ENCODE assay signal across 1 cellular context in the genomic region with DNA sequence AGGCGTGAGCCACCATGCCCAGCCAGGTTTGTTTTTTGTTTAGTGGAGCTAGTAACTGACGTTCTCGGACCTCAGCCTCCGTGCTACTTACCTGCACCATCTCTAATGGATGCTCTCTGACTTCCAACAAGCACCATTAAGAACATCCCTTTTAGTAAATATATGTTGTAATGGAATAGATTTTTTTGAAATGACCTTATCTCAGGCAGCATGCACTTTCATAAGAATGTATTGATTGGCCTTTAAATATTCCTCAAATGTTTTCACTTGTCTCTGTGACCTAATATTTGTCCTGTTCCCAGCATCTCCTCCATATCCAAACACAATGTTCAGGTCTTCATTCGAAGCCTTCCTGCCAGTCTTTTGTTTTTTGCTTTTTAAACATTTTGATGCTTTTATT.
A peak's percentile ranks its signal among the peaks of the same experiment; 100 is the strongest.
TF ChIP-seq lines count a peak whose summit lies in the region.

No MANE protein-coding gene starts in this region.

TF ChIP-seq in HepG2, 621 proteins besides CTCF, POLR2A, EP300 and RAD21 (continued from another document and continues in another):
- TF ChIP-seq GATAD2A (CRISPR knock-in tag; IDR thresholded peaks at IDR 0.05) (peak; percentile 94), TSC22D2 (CRISPR knock-in tag; IDR thresholded peaks at IDR 0.05; ENCODE audit: borderline replicate concordance) (no peak), HNF4A (CRISPR knock-in tag; IDR thresholded peaks at IDR 0.05) (peak; percentile 66), ZFAT (CRISPR knock-in tag; conservative IDR thresholded peaks at IDR 0.05) (no peak), ZSCAN9 (CRISPR knock-in tag; IDR thresholded peaks at IDR 0.05; ENCODE audit: borderline replicate concordance) (no peak), ISL2 (CRISPR knock-in tag; IDR thresholded peaks at IDR 0.05) (peak; percentile 90), HDAC2 (CRISPR knock-in tag; IDR thresholded peaks at IDR 0.05) (peak; percentile 71), ZBTB37 (CRISPR knock-in tag; IDR thresholded peaks at IDR 0.05) (0 out of 2 replicates have a peak, but pooled peaks have one; percentile 20), SOX5 (CRISPR knock-in tag; IDR thresholded peaks at IDR 0.05; ENCODE audit: borderline replicate concordance) (peak; percentile 81; the same call in 1 of the 2 replicates), CREB1 (IDR thresholded peaks at IDR 0.05) (no peak), CREB1 (CRISPR knock-in tag; IDR thresholded peaks at IDR 0.05) (peak; percentile 66), KMT2A (CRISPR knock-in tag; IDR thresholded peaks at IDR 0.05) (no peak), ZNF672 (CRISPR knock-in tag; IDR thresholded peaks at IDR 0.05) (no peak), TEAD3 (CRISPR knock-in tag; optimal IDR thresholded peaks at IDR 0.05; ENCODE audit: borderline replicate concordance) (peak; percentile 60), CREM (IDR thresholded peaks at IDR 0.05) (peak; percentile 81), CREM (CRISPR knock-in tag; IDR thresholded peaks at IDR 0.05) (no peak), PAXIP1 (CRISPR knock-in tag; conservative IDR thresholded peaks at IDR 0.05) (peak; percentile 84), NR2F1 (CRISPR knock-in tag; IDR thresholded peaks at IDR 0.05) (peak in 1 of 2 experiments; percentile 54; a peak in 2 of 4 replicates), ZFP36 (IDR thresholded peaks at IDR 0.05; ENCODE audit: borderline replicate concordance, low read depth, low read length, partially characterized antibody) (no peak), SMAD3 (CRISPR knock-in tag; IDR thresholded peaks at IDR 0.05) (0 out of 2 replicates have a peak, but pooled peaks have one; percentile 70), HOMEZ (CRISPR knock-in tag; IDR thresholded peaks at IDR 0.05; ENCODE audit: low read depth) (0 out of 2 replicates have a peak, but pooled peaks have one; percentile 14), MIER3 (CRISPR knock-in tag; IDR thresholded peaks at IDR 0.05; ENCODE audit: borderline replicate concordance) (peak; percentile 68; the same call in 1 of the 2 replicates), CEBPG (CRISPR knock-in tag; IDR thresholded peaks at IDR 0.05) (peak; percentile 69), CCDC6 (CRISPR knock-in tag; IDR thresholded peaks at IDR 0.05) (no peak), ATF7 (IDR thresholded peaks at IDR 0.05) (peak; percentile 55; the same call in 1 of the 2 replicates), ATF7 (CRISPR knock-in tag; IDR thresholded peaks at IDR 0.05) (peak; percentile 25; the same call in 1 of the 2 replicates), LCORL (IDR thresholded peaks at IDR 0.05) (peak; percentile 83), LCORL (CRISPR knock-in tag; IDR thresholded peaks at IDR 0.05) (peak; percentile 74), RFXANK (CRISPR knock-in tag; IDR thresholded peaks at IDR 0.05) (no peak), TCF7 (IDR thresholded peaks at IDR 0.05; ENCODE audit: low read depth) (peak; percentile 75), RFXAP (CRISPR knock-in tag; IDR thresholded peaks at IDR 0.05; ENCODE audit: borderline replicate concordance) (no peak), PHB2 (IDR thresholded peaks at IDR 0.05; ENCODE audit: partially characterized antibody) (no peak), TBL1XR1 (IDR thresholded peaks at IDR 0.05; ENCODE audit: borderline replicate concordance, low read length, partially characterized antibody) (peak; percentile 76), JUN (CRISPR knock-in tag; IDR thresholded peaks at IDR 0.05) (peak; percentile 74; the same call in 1 of the 2 replicates), ERF (CRISPR knock-in tag; IDR thresholded peaks at IDR 0.05) (peak; percentile 58; the same call in 1 of the 2 replicates), HOXA3 (CRISPR knock-in tag; IDR thresholded peaks at IDR 0.05) (no peak), NR2C2 (CRISPR knock-in tag; IDR thresholded peaks at IDR 0.05; ENCODE audit: borderline replicate concordance) (peak; percentile 49; the same call in 1 of the 2 replicates), KIAA2018 (CRISPR knock-in tag; IDR thresholded peaks at IDR 0.05; ENCODE audit: borderline replicate concordance) (no peak), REPIN1 (CRISPR knock-in tag; IDR thresholded peaks at IDR 0.05; ENCODE audit: borderline replicate concordance, low read depth) (peak; percentile 59; the same call in 1 of the 2 replicates), ZNF614 (CRISPR knock-in tag; IDR thresholded peaks at IDR 0.05; ENCODE audit: borderline replicate concordance) (no peak)
- TF ChIP-seq, protein P1, sequence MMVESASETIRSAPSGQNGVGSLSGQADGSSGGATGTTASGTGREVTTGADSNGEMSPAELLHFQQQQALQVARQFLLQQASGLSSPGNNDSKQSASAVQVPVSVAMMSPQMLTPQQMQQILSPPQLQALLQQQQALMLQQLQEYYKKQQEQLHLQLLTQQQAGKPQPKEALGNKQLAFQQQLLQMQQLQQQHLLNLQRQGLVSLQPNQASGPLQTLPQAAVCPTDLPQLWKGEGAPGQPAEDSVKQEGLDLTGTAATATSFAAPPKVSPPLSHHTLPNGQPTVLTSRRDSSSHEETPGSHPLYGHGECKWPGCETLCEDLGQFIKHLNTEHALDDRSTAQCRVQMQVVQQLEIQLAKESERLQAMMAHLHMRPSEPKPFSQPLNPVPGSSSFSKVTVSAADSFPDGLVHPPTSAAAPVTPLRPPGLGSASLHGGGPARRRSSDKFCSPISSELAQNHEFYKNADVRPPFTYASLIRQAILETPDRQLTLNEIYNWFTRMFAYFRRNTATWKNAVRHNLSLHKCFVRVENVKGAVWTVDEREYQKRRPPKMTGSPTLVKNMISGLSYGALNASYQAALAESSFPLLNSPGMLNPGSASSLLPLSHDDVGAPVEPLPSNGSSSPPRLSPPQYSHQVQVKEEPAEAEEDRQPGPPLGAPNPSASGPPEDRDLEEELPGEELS (CRISPR knock-in tag; IDR thresholded peaks at IDR 0.05): peak; percentile 83
- TF ChIP-seq, protein P2, sequence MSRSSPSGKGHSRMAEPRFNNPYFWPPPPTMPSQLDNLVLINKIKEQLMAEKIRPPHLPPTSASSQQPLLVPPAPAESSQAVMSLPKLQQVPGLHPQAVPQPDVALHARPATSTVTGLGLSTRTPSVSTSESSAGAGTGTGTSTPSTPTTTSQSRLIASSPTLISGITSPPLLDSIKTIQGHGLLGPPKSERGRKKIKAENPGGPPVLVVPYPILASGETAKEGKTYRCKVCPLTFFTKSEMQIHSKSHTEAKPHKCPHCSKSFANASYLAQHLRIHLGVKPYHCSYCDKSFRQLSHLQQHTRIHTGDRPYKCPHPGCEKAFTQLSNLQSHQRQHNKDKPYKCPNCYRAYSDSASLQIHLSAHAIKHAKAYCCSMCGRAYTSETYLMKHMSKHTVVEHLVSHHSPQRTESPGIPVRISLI (CRISPR knock-in tag; IDR thresholded peaks at IDR 0.05; ENCODE audit: borderline replicate concordance): peak; percentile 73; the same call in 1 of the 2 replicates
- TF ChIP-seq, protein P3, sequence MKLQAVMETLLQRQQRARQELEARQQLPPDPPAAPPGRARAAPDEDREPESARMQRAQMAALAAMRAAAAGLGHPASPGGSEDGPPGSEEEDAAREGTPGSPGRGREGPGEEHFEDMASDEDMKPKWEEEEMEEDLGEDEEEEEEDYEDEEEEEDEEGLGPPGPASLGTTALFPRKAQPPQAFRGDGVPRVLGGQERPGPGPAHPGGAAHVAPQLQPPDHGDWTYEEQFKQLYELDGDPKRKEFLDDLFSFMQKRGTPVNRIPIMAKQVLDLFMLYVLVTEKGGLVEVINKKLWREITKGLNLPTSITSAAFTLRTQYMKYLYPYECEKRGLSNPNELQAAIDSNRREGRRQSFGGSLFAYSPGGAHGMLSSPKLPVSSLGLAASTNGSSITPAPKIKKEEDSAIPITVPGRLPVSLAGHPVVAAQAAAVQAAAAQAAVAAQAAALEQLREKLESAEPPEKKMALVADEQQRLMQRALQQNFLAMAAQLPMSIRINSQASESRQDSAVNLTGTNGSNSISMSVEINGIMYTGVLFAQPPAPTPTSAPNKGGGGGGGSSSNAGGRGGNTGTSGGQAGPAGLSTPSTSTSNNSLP (IDR thresholded peaks at IDR 0.05; ENCODE audit: low read depth, low read length): peak; percentile 69
